1 cellular context compared by ENCODE assay signal in genomic region chr3:9194509-9195184, GRCh38.
TF ChIP-seq lines count a peak whose summit lies in the region.

No MANE protein-coding gene starts in this region.

TF ChIP-seq in SK-N-SH, 30 proteins besides CTCF, POLR2A, EP300 and RAD21 (continued from another document):
- TF ChIP-seq, protein P1, sequence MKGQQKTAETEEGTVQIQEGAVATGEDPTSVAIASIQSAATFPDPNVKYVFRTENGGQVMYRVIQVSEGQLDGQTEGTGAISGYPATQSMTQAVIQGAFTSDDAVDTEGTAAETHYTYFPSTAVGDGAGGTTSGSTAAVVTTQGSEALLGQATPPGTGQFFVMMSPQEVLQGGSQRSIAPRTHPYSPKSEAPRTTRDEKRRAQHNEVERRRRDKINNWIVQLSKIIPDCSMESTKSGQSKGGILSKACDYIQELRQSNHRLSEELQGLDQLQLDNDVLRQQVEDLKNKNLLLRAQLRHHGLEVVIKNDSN (IDR thresholded peaks at IDR 0.05; ENCODE audit: borderline replicate concordance, low read depth): no peak
- TF ChIP-seq IRF3 (IDR thresholded peaks at IDR 0.05; ENCODE audit: low read depth, low read length) (no peak), NRF1 (IDR thresholded peaks at IDR 0.05; ENCODE audit: low read depth, low read length) (no peak), RXRA (IDR thresholded peaks at IDR 0.05; ENCODE audit: borderline replicate concordance, low read depth) (no peak), CHD2 (IDR thresholded peaks at IDR 0.05; ENCODE audit: low read length, partially characterized antibody) (no peak), PBX3 (IDR thresholded peaks at IDR 0.05) (no peak), TCF12 (IDR thresholded peaks at IDR 0.05) (no peak), USF2 (IDR thresholded peaks at IDR 0.05; ENCODE audit: borderline replicate concordance, low read depth, low read length) (no peak), EZH2phosphoT487 (IDR thresholded peaks at IDR 0.05; ENCODE audit: borderline replicate concordance, low read depth) (no peak), MXI1 (IDR thresholded peaks at IDR 0.05; ENCODE audit: low read depth, low read length) (no peak), ELF1 (IDR thresholded peaks at IDR 0.05) (no peak), YY1 (IDR thresholded peaks at IDR 0.05; ENCODE audit: low read depth) (no peak), SMC3 (IDR thresholded peaks at IDR 0.05; ENCODE audit: low read depth, low read length) (no peak), ZBTB33 (IDR thresholded peaks at IDR 0.05; ENCODE audit: borderline replicate concordance, low read depth) (no peak)
- TF ChIP-seq, protein P2, sequence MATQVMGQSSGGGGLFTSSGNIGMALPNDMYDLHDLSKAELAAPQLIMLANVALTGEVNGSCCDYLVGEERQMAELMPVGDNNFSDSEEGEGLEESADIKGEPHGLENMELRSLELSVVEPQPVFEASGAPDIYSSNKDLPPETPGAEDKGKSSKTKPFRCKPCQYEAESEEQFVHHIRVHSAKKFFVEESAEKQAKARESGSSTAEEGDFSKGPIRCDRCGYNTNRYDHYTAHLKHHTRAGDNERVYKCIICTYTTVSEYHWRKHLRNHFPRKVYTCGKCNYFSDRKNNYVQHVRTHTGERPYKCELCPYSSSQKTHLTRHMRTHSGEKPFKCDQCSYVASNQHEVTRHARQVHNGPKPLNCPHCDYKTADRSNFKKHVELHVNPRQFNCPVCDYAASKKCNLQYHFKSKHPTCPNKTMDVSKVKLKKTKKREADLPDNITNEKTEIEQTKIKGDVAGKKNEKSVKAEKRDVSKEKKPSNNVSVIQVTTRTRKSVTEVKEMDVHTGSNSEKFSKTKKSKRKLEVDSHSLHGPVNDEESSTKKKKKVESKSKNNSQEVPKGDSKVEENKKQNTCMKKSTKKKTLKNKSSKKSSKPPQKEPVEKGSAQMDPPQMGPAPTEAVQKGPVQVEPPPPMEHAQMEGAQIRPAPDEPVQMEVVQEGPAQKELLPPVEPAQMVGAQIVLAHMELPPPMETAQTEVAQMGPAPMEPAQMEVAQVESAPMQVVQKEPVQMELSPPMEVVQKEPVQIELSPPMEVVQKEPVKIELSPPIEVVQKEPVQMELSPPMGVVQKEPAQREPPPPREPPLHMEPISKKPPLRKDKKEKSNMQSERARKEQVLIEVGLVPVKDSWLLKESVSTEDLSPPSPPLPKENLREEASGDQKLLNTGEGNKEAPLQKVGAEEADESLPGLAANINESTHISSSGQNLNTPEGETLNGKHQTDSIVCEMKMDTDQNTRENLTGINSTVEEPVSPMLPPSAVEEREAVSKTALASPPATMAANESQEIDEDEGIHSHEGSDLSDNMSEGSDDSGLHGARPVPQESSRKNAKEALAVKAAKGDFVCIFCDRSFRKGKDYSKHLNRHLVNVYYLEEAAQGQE (IDR thresholded peaks at IDR 0.05; ENCODE audit: low read depth, low read length): no peak
